8 cellular contexts compared by ENCODE assay signal in the genomic region with DNA sequence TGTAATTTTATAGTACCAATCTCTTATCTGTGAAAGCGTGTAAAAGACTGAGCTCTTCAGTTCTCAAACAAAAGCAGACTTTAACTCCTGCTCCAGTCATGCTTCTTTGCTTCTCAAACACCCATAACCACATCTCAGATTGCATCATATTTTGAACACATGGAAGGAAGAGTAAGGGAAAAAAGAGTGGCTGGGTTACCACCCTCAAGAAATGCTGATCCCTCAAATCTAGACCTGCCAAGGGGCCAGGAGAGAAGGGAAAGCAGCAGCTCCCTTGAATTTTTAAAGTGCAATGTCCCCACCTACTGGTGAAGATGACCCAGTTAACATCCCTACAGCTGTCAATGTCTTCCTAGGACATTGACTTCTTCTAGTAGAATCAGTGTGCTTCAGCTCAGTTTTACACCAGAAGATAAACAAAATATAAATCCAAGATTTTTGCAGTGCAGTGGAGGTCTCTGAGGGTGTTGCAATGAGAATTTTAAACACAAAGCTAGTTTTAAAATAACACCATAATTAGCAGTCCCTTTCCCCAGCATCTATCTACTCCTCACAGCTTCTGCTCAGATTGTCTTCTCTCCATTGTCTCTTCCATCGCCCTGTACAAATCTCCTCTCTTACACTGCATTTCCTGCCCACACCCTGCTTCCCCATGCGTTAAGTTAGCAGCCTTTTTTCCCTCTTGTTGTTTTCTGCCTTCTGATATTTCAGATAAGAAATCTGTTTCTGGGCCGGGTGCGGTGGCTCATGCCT. TPM values are rescaled to one million over a fixed set of nuclear protein-coding genes. Genes with fewer than 3 reads are reported as not detected.
DNase-seq lines count a peak whose midpoint lies in the region; ATAC-seq, FAIRE-seq and TF ChIP-seq lines count a peak whose summit lies in the region.

No MANE protein-coding gene starts in this region.

- peak; percentile 69 to 70 for ATAC-seq in activated T-cell treated with anti-CD3 and anti-CD28 coated beads, Interleukin-2, amount 50 U/mL, for 72 hours (replicated peaks in 1 of 2)
- peak; percentile 86 for ATAC-seq in HepG2
- no peak for ATAC-seq in GM21576 (IDR thresholded peaks at IDR 0.05; ENCODE audit: unreplicated experiment)

- CTCF ChIA-PET in RWPE1 (lab: Yijun Ruan, JAX), result interaction anchor here (0.6 to 1.3 kb wide), 8 partner anchors 79 to 549 kb away, joined by 3 to 10 read pairs (median 4); no protein-coding TSS in a partner anchor
- CTCF ChIA-PET in HepG2 (lab: Yijun Ruan, JAX; ENCODE audit: low intra/inter-chr PET ratio, low total read pairs), result interaction anchor here (1.2 to 2.5 kb wide), 4 partner anchors 86 to 372 kb away, joined by 3 to 14 read pairs (median 10); no protein-coding TSS in a partner anchor

- H3K4me1 Mint-ChIP-seq in activated T-cell treated with anti-CD3 and anti-CD28 coated beads, Interleukin-2, amount 50 U/mL, for 72 hours (ENCODE audit: low read depth), result no peaks in the 10 kb centered on the region
- H3K4me1 Mint-ChIP-seq in type B pancreatic cell (ENCODE audit: unreplicated experiment), result no peaks in the 10 kb centered on the region

- TF ChIP-seq RAD21 in HepG2 (CRISPR knock-in tag; IDR thresholded peaks at IDR 0.05), result peak; percentile 39; the same call in 1 of the 2 replicates

- WGBS in HepG2 (ENCODE audit: low lambda C conversion rate), result 29% methylated on average over 5 of the region's 5 CpGs

- TF ChIP-seq EP300 in HepG2 (IDR thresholded peaks at IDR 0.05; ENCODE audit: low read depth in 2 of 2, low read length in 2 of 2) (no peak), HepG2 (CRISPR knock-in tag; IDR thresholded peaks at IDR 0.05; ENCODE audit: borderline replicate concordance) (no peak)

- peak; percentile 51 for TF ChIP-seq CTCF in RWPE1 (conservative IDR thresholded peaks at IDR 0.05; ENCODE audit: low read depth)
- TF ChIP-seq CTCF in colonic mucosa (IDR thresholded peaks at IDR 0.05), result peak; percentile 44
- peak; percentile 80 for TF ChIP-seq CTCF in HepG2 (CRISPR knock-in tag; IDR thresholded peaks at IDR 0.05)
- peak; percentile 79 for TF ChIP-seq CTCF in type B pancreatic cell (conservative IDR thresholded peaks at IDR 0.05)

- POLR2A ChIA-PET in RWPE1 (lab: Yijun Ruan, JAX; ENCODE audit: low non-redundant PET), result no interaction called here
- POLR2A ChIA-PET in HepG2 (lab: Yijun Ruan, JAX), result interaction anchor here (0.6 kb wide), 1 partner anchor 658 kb away, joined by 3 read pairs; the partner anchor contains the start of gene ATF6B

- H3K27me3 ChIP-seq in Karpas-422 (ENCODE audit: low read length) (no peaks in the 10 kb centered on the region), colonic mucosa (no peaks in the 10 kb centered on the region), HepG2 (ENCODE audit: control insufficient read depth in 1 of 2, insufficient read depth in 2 of 2, low read length in 2 of 2) (no peaks in the 10 kb centered on the region; a peak in 1 of 5 replicates)

- no peak overlapping the region for H3K27ac ChIP-seq in Karpas-422 (ENCODE audit: low read length)
- no peak overlapping the region for H3K27ac ChIP-seq in RWPE1
- no peak overlapping the region for H3K27ac ChIP-seq in colonic mucosa
- H3K27ac ChIP-seq in HepG2 (ENCODE audit: extremely low read length, insufficient read depth, low read length), result no peak overlapping the region

- H3K4me1 ChIP-seq in Karpas-422 (ENCODE audit: low read length), result no peaks in the 10 kb centered on the region
- H3K4me1 ChIP-seq in colonic mucosa, result no peaks in the 10 kb centered on the region
- H3K4me1 ChIP-seq in HepG2 (ENCODE audit: insufficient read depth, low read length), result peaks cover 7% of the 10 kb centered on the region; the same call in 1 of the 2 replicates

- peak; percentile 95 for FAIRE-seq in HepG2 (lab: Jason Lieb, UNC)

- no TSS peak for BruUV-seq in HepG2 (replicated peaks; lab: Mats Ljungman, UMichigan)

- DNase-seq in activated T-cell treated with anti-CD3 and anti-CD28 coated beads, Interleukin-2, amount 50 U/mL, for 72 hours, result peak; percentile 29 to 46
- no peak for DNase-seq in activated T-cell treated with anti-CD3 and anti-CD28 coated beads, Interleukin-2, amount 50 U/mL, for 1 hour
- peak; percentile 86 for DNase-seq in Karpas-422
- DNase-seq in RWPE1 (ENCODE audit: low spot score), result peak; percentile 53
- peak; percentile 56 for DNase-seq in colonic mucosa
- DNase-seq in HepG2 (ENCODE audit: low spot score), result peak; percentile 44
- DNase-seq in type B pancreatic cell (ENCODE audit: extremely low spot score, unreplicated experiment), result no peak

- H3K9me2 ChIP-seq in Karpas-422 (replicated peaks; ENCODE audit: insufficient read depth, low read length), result no peaks in the 10 kb centered on the region

- intact Hi-C loops in colonic mucosa (cut with DNase I) (loop anchor here (2.0 to 5.0 kb wide), 2 partner anchors 84 to 371 kb away; no protein-coding TSS in a partner anchor), HepG2 (cut with micrococcal nuclease; ENCODE audit: unreplicated experiment) (loop anchor here (1.0 to 5.0 kb wide), 3 partner anchors 84 to 373 kb away; no protein-coding TSS in a partner anchor)

- peaks cover 48% of the 10 kb centered on the region for H3K27me3 Mint-ChIP-seq in activated T-cell treated with anti-CD3 and anti-CD28 coated beads, Interleukin-2, amount 50 U/mL, for 72 hours (ENCODE audit: low read depth)
- peaks cover 53% of the 10 kb centered on the region for H3K27me3 Mint-ChIP-seq in type B pancreatic cell

- no peaks in the 10 kb centered on the region for H3K79me2 ChIP-seq in Karpas-422 (ENCODE audit: low read length)
- H3K79me2 ChIP-seq in HepG2 (ENCODE audit: insufficient read depth, low read length), result no peaks in the 10 kb centered on the region

- H2AFZ ChIP-seq in Karpas-422 (ENCODE audit: low read length), result no peak overlapping the region
- H2AFZ ChIP-seq in HepG2 (ENCODE audit: low read length), result no peak overlapping the region

- H3K4me2 ChIP-seq in Karpas-422 (ENCODE audit: low read depth, low read length, poor library complexity, severe bottlenecking) (no peak overlapping the region), HepG2 (ENCODE audit: low read depth, low read length) (no peak overlapping the region)

- no peak for TF ChIP-seq POLR2A in HepG2 (IDR thresholded peaks at IDR 0.05; ENCODE audit: insufficient read depth in 1 of 2, low read depth in 2 of 2, low read length in 2 of 2)

- H3K36me3 Mint-ChIP-seq in activated T-cell treated with anti-CD3 and anti-CD28 coated beads, Interleukin-2, amount 50 U/mL, for 72 hours (ENCODE audit: insufficient read depth in 2 of 2), result peaks cover 0 to 3% of the 10 kb centered on the region in 2 donors
- H3K36me3 Mint-ChIP-seq in type B pancreatic cell, result no peaks in the 10 kb centered on the region

- no peak overlapping the region for H3K4me3 Mint-ChIP-seq in activated T-cell treated with anti-CD3 and anti-CD28 coated beads, Interleukin-2, amount 50 U/mL, for 72 hours
- no peak overlapping the region for H3K4me3 Mint-ChIP-seq in type B pancreatic cell

- in situ Hi-C loops in HepG2 (cut with HindIII; ENCODE audit: extremely low pct_ligation_motif_present, low pct_unique_long_range_greater_than_20kb), result loop anchor here (25.0 kb wide), 1 partner anchor 699 kb away; no protein-coding TSS in a partner anchor

- H4K20me1 ChIP-seq in Karpas-422 (ENCODE audit: insufficient read depth, low read depth, low read length) (no peaks in the 10 kb centered on the region), HepG2 (ENCODE audit: insufficient read depth, low read length) (no peaks in the 10 kb centered on the region)

- no peak overlapping the region for H3K4me3 ChIP-seq in Karpas-422 (ENCODE audit: low read length)
- H3K4me3 ChIP-seq in colonic mucosa, result no peak overlapping the region
- H3K4me3 ChIP-seq in HepG2 (replicated peaks in 1 of 3; ENCODE audit: insufficient read depth in 1 of 3, low read depth in 2 of 3, low read length in 3 of 3), result no peak overlapping the region

- no peaks in the 10 kb centered on the region for H3K9me3 Mint-ChIP-seq in activated T-cell treated with anti-CD3 and anti-CD28 coated beads, Interleukin-2, amount 50 U/mL, for 72 hours
- H3K9me3 Mint-ChIP-seq in type B pancreatic cell, result no peaks in the 10 kb centered on the region

- no peak overlapping the region for H3K27ac Mint-ChIP-seq in activated T-cell treated with anti-CD3 and anti-CD28 coated beads, Interleukin-2, amount 50 U/mL, for 72 hours
- H3K27ac Mint-ChIP-seq in type B pancreatic cell, result no peak overlapping the region

- no peaks in the 10 kb centered on the region for H3K9me3 ChIP-seq in Karpas-422 (ENCODE audit: low read length)
- no peaks in the 10 kb centered on the region for H3K9me3 ChIP-seq in colonic mucosa
- H3K9me3 ChIP-seq in HepG2 (ENCODE audit: low read length), result no peaks in the 10 kb centered on the region

- H3K36me3 ChIP-seq in Karpas-422 (ENCODE audit: insufficient read depth, low read length) (no peaks in the 10 kb centered on the region), colonic mucosa (no peaks in the 10 kb centered on the region), HepG2 (replicated peaks in 1 of 2; ENCODE audit: control insufficient read depth in 1 of 2, insufficient read depth in 2 of 2, low read length in 2 of 2) (no peaks in the 10 kb centered on the region)

- H3K9ac ChIP-seq in Karpas-422 (ENCODE audit: low read length), result no peak overlapping the region
- H3K9ac ChIP-seq in colonic mucosa (ENCODE audit: low read depth in 2 of 2, low read length in 2 of 2), result no peak overlapping the region
- H3K9ac ChIP-seq in HepG2 (ENCODE audit: insufficient read depth, low read depth, low read length), result no peak overlapping the region

RNA-seq across cellular contexts. Expression of gene HLA-DQB2, which starts 22.6 kb away (rescaled TPM):
- under 1 TPM; 0.36 to 0.60 TPM for total RNA-seq in activated T-cell treated with anti-CD3 and anti-CD28 coated beads, Interleukin-2, amount 50 U/mL, for 72 hours
- 0.14 TPM in 1 of 2 replicates, not detected in the other for total RNA-seq in Karpas-422 (2014; rRNA removed; shearing (Covaris generic); ENCODE audit: low replicate concordance)
- total RNA-seq in colonic mucosa, result 1 to 10 TPM in 1 of 2 donors, under 1 TPM in 1; 0.40 to 4.4 TPM
- total RNA-seq in HepG2 (2016; rRNA removed; fragmentation: Illumina TruSeq; extraction: Trizol), result not detected in 2 replicates
- not detected in 2 replicates for total RNA-seq in HepG2 (2016; cell fraction: cytosol; rRNA removed; fragmentation: Illumina TruSeq; extraction: Trizol; ENCODE audit: low read depth)
- not detected in 2 replicates for total RNA-seq in HepG2 (2016; cell fraction: insoluble cytoplasmic fraction; rRNA removed; fragmentation: Illumina TruSeq; extraction: Trizol)
- total RNA-seq in HepG2 (2016; cell fraction: membrane; rRNA removed; fragmentation: Illumina TruSeq; extraction: Trizol), result not detected in 2 replicates
- total RNA-seq in HepG2 (2016; cell fraction: nucleus; rRNA removed; fragmentation: Illumina TruSeq; extraction: Trizol), result not detected in 2 replicates
- polyA plus RNA-seq in HepG2 (2011; rRNA removed), result not detected in 2 replicates
- not detected in 2 replicates for polyA plus RNA-seq in HepG2 (2011; cell fraction: cytosol; rRNA removed)
- not detected in 2 replicates for polyA plus RNA-seq in HepG2 (2011; cell fraction: nucleus; rRNA removed)
- polyA plus RNA-seq in HepG2 (2012), result not detected in 2 replicates
- polyA plus RNA-seq in HepG2 (2016; cell fraction: cytosol; fragmentation: Illumina TruSeq; extraction: Trizol; ENCODE audit: low read depth), result not detected in 2 replicates
- polyA plus RNA-seq in HepG2 (2016; cell fraction: insoluble cytoplasmic fraction; fragmentation: Illumina TruSeq; extraction: Trizol; ENCODE audit: low read depth), result not detected in 2 replicates
- not detected in 2 replicates for polyA plus RNA-seq in HepG2 (2016; cell fraction: membrane; fragmentation: Illumina TruSeq; extraction: Trizol; ENCODE audit: low read depth)
- not detected in 2 replicates for polyA plus RNA-seq in HepG2 (2016; cell fraction: nucleus; fragmentation: Illumina TruSeq; extraction: Trizol; ENCODE audit: insufficient read depth, low read depth)
- not detected in 2 replicates for polyA minus RNA-seq in HepG2 (2011; rRNA and poly(A)+ RNA removed; ENCODE audit: low replicate concordance)
- polyA minus RNA-seq in HepG2 (2011; cell fraction: cytosol; rRNA and poly(A)+ RNA removed), result not detected in 2 replicates
- not detected in 2 replicates for polyA minus RNA-seq in HepG2 (2011; cell fraction: nucleus; rRNA and poly(A)+ RNA removed)
- not detected in 2 replicates for total RNA-seq in type B pancreatic cell (ENCODE audit: low replicate concordance)

RNA-seq across cellular contexts. Expression of gene HLA-DOB, which starts 30.8 kb away (rescaled TPM):
- 1 to 10 TPM; 8.0 to 8.1 TPM for total RNA-seq in activated T-cell treated with anti-CD3 and anti-CD28 coated beads, Interleukin-2, amount 50 U/mL, for 72 hours
- 77.3 and 91.6 TPM in 2 replicates for total RNA-seq in Karpas-422 (2014; rRNA removed; shearing (Covaris generic); ENCODE audit: low replicate concordance)
- total RNA-seq in colonic mucosa (under 1 TPM; 0.58 to 0.69 TPM), HepG2 (2016; rRNA removed; fragmentation: Illumina TruSeq; extraction: Trizol) (not detected in 2 replicates), type B pancreatic cell (ENCODE audit: low replicate concordance) (0.88 TPM in 1 of 2 replicates, not detected in the other)
- not detected in 2 replicates for total RNA-seq in HepG2 (2016; cell fraction: cytosol; rRNA removed; fragmentation: Illumina TruSeq; extraction: Trizol; ENCODE audit: low read depth)
- total RNA-seq in HepG2 (2016; cell fraction: insoluble cytoplasmic fraction; rRNA removed; fragmentation: Illumina TruSeq; extraction: Trizol), result 0.09 TPM in 1 of 2 replicates, not detected in the other
- not detected in 2 replicates for total RNA-seq in HepG2 (2016; cell fraction: membrane; rRNA removed; fragmentation: Illumina TruSeq; extraction: Trizol)
- total RNA-seq in HepG2 (2016; cell fraction: nucleus; rRNA removed; fragmentation: Illumina TruSeq; extraction: Trizol), result not detected in 2 replicates
- polyA plus RNA-seq in HepG2 (2011; rRNA removed), result 0.09 TPM in 1 of 2 replicates, not detected in the other
- not detected in 2 replicates for polyA plus RNA-seq in HepG2 (2011; cell fraction: cytosol; rRNA removed)
- 0.21 TPM in 2 replicates for polyA plus RNA-seq in HepG2 (2011; cell fraction: nucleus; rRNA removed)
- not detected in 2 replicates for polyA plus RNA-seq in HepG2 (2012)
- polyA plus RNA-seq in HepG2 (2016; cell fraction: cytosol; fragmentation: Illumina TruSeq; extraction: Trizol; ENCODE audit: low read depth), result not detected in 2 replicates
- not detected in 2 replicates for polyA plus RNA-seq in HepG2 (2016; cell fraction: insoluble cytoplasmic fraction; fragmentation: Illumina TruSeq; extraction: Trizol; ENCODE audit: low read depth)
- polyA plus RNA-seq in HepG2 (2016; cell fraction: membrane; fragmentation: Illumina TruSeq; extraction: Trizol; ENCODE audit: low read depth), result not detected in 2 replicates
- 1.1 TPM in 1 of 2 replicates, not detected in the other for polyA plus RNA-seq in HepG2 (2016; cell fraction: nucleus; fragmentation: Illumina TruSeq; extraction: Trizol; ENCODE audit: insufficient read depth, low read depth)
- 0.20 and 1.2 TPM in 2 replicates for polyA minus RNA-seq in HepG2 (2011; rRNA and poly(A)+ RNA removed; ENCODE audit: low replicate concordance)
- polyA minus RNA-seq in HepG2 (2011; cell fraction: cytosol; rRNA and poly(A)+ RNA removed), result not detected in 2 replicates
- polyA minus RNA-seq in HepG2 (2011; cell fraction: nucleus; rRNA and poly(A)+ RNA removed), result 0.52 TPM in 1 of 2 replicates, not detected in the other

RNA-seq across cellular contexts. Expression of gene HLA-DQA2, which starts 44.8 kb away (rescaled TPM):
- total RNA-seq in activated T-cell treated with anti-CD3 and anti-CD28 coated beads, Interleukin-2, amount 50 U/mL, for 72 hours, result 1 to 10 TPM in 1 of 2 donors, not detected in 1; 1.2 TPM
- total RNA-seq in Karpas-422 (2014; rRNA removed; shearing (Covaris generic); ENCODE audit: low replicate concordance), result 40.2 and 66.5 TPM in 2 replicates
- 1 to 10 TPM in 1 of 2 donors, under 1 TPM in 1; 0.67 to 5.7 TPM for total RNA-seq in colonic mucosa
- total RNA-seq in HepG2 (2016; rRNA removed; fragmentation: Illumina TruSeq; extraction: Trizol), result not detected in 2 replicates
- total RNA-seq in HepG2 (2016; cell fraction: cytosol; rRNA removed; fragmentation: Illumina TruSeq; extraction: Trizol; ENCODE audit: low read depth), result not detected in 2 replicates
- not detected in 2 replicates for total RNA-seq in HepG2 (2016; cell fraction: insoluble cytoplasmic fraction; rRNA removed; fragmentation: Illumina TruSeq; extraction: Trizol)
- not detected in 2 replicates for total RNA-seq in HepG2 (2016; cell fraction: membrane; rRNA removed; fragmentation: Illumina TruSeq; extraction: Trizol)
- total RNA-seq in HepG2 (2016; cell fraction: nucleus; rRNA removed; fragmentation: Illumina TruSeq; extraction: Trizol), result not detected in 2 replicates
- not detected in 2 replicates for polyA plus RNA-seq in HepG2 (2011; rRNA removed)
- polyA plus RNA-seq in HepG2 (2011; cell fraction: cytosol; rRNA removed), result not detected in 2 replicates
- polyA plus RNA-seq in HepG2 (2011; cell fraction: nucleus; rRNA removed), result not detected in 2 replicates
- polyA plus RNA-seq in HepG2 (2012), result not detected in 2 replicates
- not detected in 2 replicates for polyA plus RNA-seq in HepG2 (2016; cell fraction: cytosol; fragmentation: Illumina TruSeq; extraction: Trizol; ENCODE audit: low read depth)
- polyA plus RNA-seq in HepG2 (2016; cell fraction: insoluble cytoplasmic fraction; fragmentation: Illumina TruSeq; extraction: Trizol; ENCODE audit: low read depth), result not detected in 2 replicates
- not detected in 2 replicates for polyA plus RNA-seq in HepG2 (2016; cell fraction: membrane; fragmentation: Illumina TruSeq; extraction: Trizol; ENCODE audit: low read depth)
- not detected in 2 replicates for polyA plus RNA-seq in HepG2 (2016; cell fraction: nucleus; fragmentation: Illumina TruSeq; extraction: Trizol; ENCODE audit: insufficient read depth, low read depth)
- polyA minus RNA-seq in HepG2 (2011; rRNA and poly(A)+ RNA removed; ENCODE audit: low replicate concordance), result not detected in 2 replicates
- polyA minus RNA-seq in HepG2 (2011; cell fraction: cytosol; rRNA and poly(A)+ RNA removed), result not detected in 2 replicates
- polyA minus RNA-seq in HepG2 (2011; cell fraction: nucleus; rRNA and poly(A)+ RNA removed), result not detected in 2 replicates
- not detected in 2 replicates for total RNA-seq in type B pancreatic cell (ENCODE audit: low replicate concordance)

RNA-seq across cellular contexts. Expression of gene TAP2, which starts 52.6 kb away (rescaled TPM):
- total RNA-seq in activated T-cell treated with anti-CD3 and anti-CD28 coated beads, Interleukin-2, amount 50 U/mL, for 72 hours, result 100 to 1,000 TPM; 117 to 127 TPM
- 93.0 and 140 TPM in 2 replicates for total RNA-seq in Karpas-422 (2014; rRNA removed; shearing (Covaris generic); ENCODE audit: low replicate concordance)
- total RNA-seq in colonic mucosa (10 to 100 TPM; 45.2 to 95.1 TPM), HepG2 (2016; rRNA removed; fragmentation: Illumina TruSeq; extraction: Trizol) (9.8 and 17.6 TPM in 2 replicates), type B pancreatic cell (ENCODE audit: low replicate concordance) (22.0 and 49.7 TPM in 2 replicates)
- 1.2 and 1.7 TPM in 2 replicates for total RNA-seq in HepG2 (2016; cell fraction: cytosol; rRNA removed; fragmentation: Illumina TruSeq; extraction: Trizol; ENCODE audit: low read depth)
- 9.2 and 20.2 TPM in 2 replicates for total RNA-seq in HepG2 (2016; cell fraction: insoluble cytoplasmic fraction; rRNA removed; fragmentation: Illumina TruSeq; extraction: Trizol)
- 4.0 and 4.1 TPM in 2 replicates for total RNA-seq in HepG2 (2016; cell fraction: membrane; rRNA removed; fragmentation: Illumina TruSeq; extraction: Trizol)
- 21.3 and 26.0 TPM in 2 replicates for total RNA-seq in HepG2 (2016; cell fraction: nucleus; rRNA removed; fragmentation: Illumina TruSeq; extraction: Trizol)
- 10.3 and 16.2 TPM in 2 replicates for polyA plus RNA-seq in HepG2 (2011; rRNA removed)
- polyA plus RNA-seq in HepG2 (2011; cell fraction: cytosol; rRNA removed), result 7.9 and 11.8 TPM in 2 replicates
- 17.4 and 34.9 TPM in 2 replicates for polyA plus RNA-seq in HepG2 (2011; cell fraction: nucleus; rRNA removed)
- polyA plus RNA-seq in HepG2 (2012), result 11.3 and 15.1 TPM in 2 replicates
- polyA plus RNA-seq in HepG2 (2016; cell fraction: cytosol; fragmentation: Illumina TruSeq; extraction: Trizol; ENCODE audit: low read depth), result 0.72 and 1.6 TPM in 2 replicates
- polyA plus RNA-seq in HepG2 (2016; cell fraction: insoluble cytoplasmic fraction; fragmentation: Illumina TruSeq; extraction: Trizol; ENCODE audit: low read depth), result 11.8 and 12.8 TPM in 2 replicates
- 2.6 and 3.1 TPM in 2 replicates for polyA plus RNA-seq in HepG2 (2016; cell fraction: membrane; fragmentation: Illumina TruSeq; extraction: Trizol; ENCODE audit: low read depth)
- polyA plus RNA-seq in HepG2 (2016; cell fraction: nucleus; fragmentation: Illumina TruSeq; extraction: Trizol; ENCODE audit: insufficient read depth, low read depth), result 54.1 and 59.6 TPM in 2 replicates
- polyA minus RNA-seq in HepG2 (2011; rRNA and poly(A)+ RNA removed; ENCODE audit: low replicate concordance), result 39.2 and 126 TPM in 2 replicates
- 9.4 and 12.6 TPM in 2 replicates for polyA minus RNA-seq in HepG2 (2011; cell fraction: cytosol; rRNA and poly(A)+ RNA removed)
- polyA minus RNA-seq in HepG2 (2011; cell fraction: nucleus; rRNA and poly(A)+ RNA removed), result 21.8 and 31.5 TPM in 2 replicates

RNA-seq across cellular contexts. Expression of gene PSMB8, which starts 57.9 kb away (rescaled TPM):
- total RNA-seq in activated T-cell treated with anti-CD3 and anti-CD28 coated beads, Interleukin-2, amount 50 U/mL, for 72 hours, result 100 to 1,000 TPM; 301 to 305 TPM
- 212 and 306 TPM in 2 replicates for total RNA-seq in Karpas-422 (2014; rRNA removed; shearing (Covaris generic); ENCODE audit: low replicate concordance)
- 100 to 1,000 TPM; 152 to 154 TPM for total RNA-seq in colonic mucosa
- total RNA-seq in HepG2 (2016; rRNA removed; fragmentation: Illumina TruSeq; extraction: Trizol), result 64.7 and 74.9 TPM in 2 replicates
- 17.3 and 18.5 TPM in 2 replicates for total RNA-seq in HepG2 (2016; cell fraction: cytosol; rRNA removed; fragmentation: Illumina TruSeq; extraction: Trizol; ENCODE audit: low read depth)
- 69.4 and 76.9 TPM in 2 replicates for total RNA-seq in HepG2 (2016; cell fraction: insoluble cytoplasmic fraction; rRNA removed; fragmentation: Illumina TruSeq; extraction: Trizol)
- total RNA-seq in HepG2 (2016; cell fraction: membrane; rRNA removed; fragmentation: Illumina TruSeq; extraction: Trizol), result 30.5 and 33.2 TPM in 2 replicates
- total RNA-seq in HepG2 (2016; cell fraction: nucleus; rRNA removed; fragmentation: Illumina TruSeq; extraction: Trizol), result 24.1 and 26.9 TPM in 2 replicates
- 30.7 and 41.2 TPM in 2 replicates for polyA plus RNA-seq in HepG2 (2011; rRNA removed)
- 43.0 and 50.9 TPM in 2 replicates for polyA plus RNA-seq in HepG2 (2011; cell fraction: cytosol; rRNA removed)
- polyA plus RNA-seq in HepG2 (2011; cell fraction: nucleus; rRNA removed), result 24.6 and 37.8 TPM in 2 replicates
- polyA plus RNA-seq in HepG2 (2012), result 24.6 and 32.8 TPM in 2 replicates
- 16.9 and 17.5 TPM in 2 replicates for polyA plus RNA-seq in HepG2 (2016; cell fraction: cytosol; fragmentation: Illumina TruSeq; extraction: Trizol; ENCODE audit: low read depth)
- polyA plus RNA-seq in HepG2 (2016; cell fraction: insoluble cytoplasmic fraction; fragmentation: Illumina TruSeq; extraction: Trizol; ENCODE audit: low read depth), result 67.6 and 73.1 TPM in 2 replicates
- polyA plus RNA-seq in HepG2 (2016; cell fraction: membrane; fragmentation: Illumina TruSeq; extraction: Trizol; ENCODE audit: low read depth), result 25.0 and 28.1 TPM in 2 replicates
- 41.0 and 43.4 TPM in 2 replicates for polyA plus RNA-seq in HepG2 (2016; cell fraction: nucleus; fragmentation: Illumina TruSeq; extraction: Trizol; ENCODE audit: insufficient read depth, low read depth)
- polyA minus RNA-seq in HepG2 (2011; rRNA and poly(A)+ RNA removed; ENCODE audit: low replicate concordance), result 17.3 and 80.7 TPM in 2 replicates
- polyA minus RNA-seq in HepG2 (2011; cell fraction: cytosol; rRNA and poly(A)+ RNA removed), result 6.2 and 7.1 TPM in 2 replicates
- polyA minus RNA-seq in HepG2 (2011; cell fraction: nucleus; rRNA and poly(A)+ RNA removed), result 3.9 and 6.7 TPM in 2 replicates
- 17.3 and 36.8 TPM in 2 replicates for total RNA-seq in type B pancreatic cell (ENCODE audit: low replicate concordance)

Comparison
In these comparisons a context has a peak if more than half of its experiments do, and no peak if none do; other contexts are left out.
1. DNase-seq: peak in activated T-cell treated with anti-CD3 and anti-CD28 coated beads, Interleukin-2, amount 50 U/mL, for 72 hours (2 of 2), Karpas-422 (single experiment), RWPE1 (single experiment), colonic mucosa (single experiment) and HepG2 (single experiment); none in activated T-cell treated with anti-CD3 and anti-CD28 coated beads, Interleukin-2, amount 50 U/mL, for 1 hour (single experiment) and type B pancreatic cell (single experiment).
2. Peak in every context shown above with its lines, with median percentiles within 50 percentile points of each other: CTCF ChIP-seq.